In genomic region chr17:31917065-31917529, GRCh38 we compare ENCODE assay signal across 14 cellular contexts. TPM values are rescaled to one million over a fixed set of nuclear protein-coding genes. Genes with fewer than 3 reads are reported as not detected.
DNase-seq lines count a peak whose midpoint lies in the region; ATAC-seq and TF ChIP-seq lines count a peak whose summit lies in the region.
"Had no signal": no experiment of that assay in that cellular context is flagged by ENCODE, and none has a peak within 500 bp of the region (broad histone marks: within the 10 kb centered on the region; RNA-seq: fewer than 3 reads in every experiment).

No MANE protein-coding gene starts in this region.

- DNase-seq in GM13977 (ENCODE audit: low spot score) (peak; percentile 33), adipocyte (ENCODE audit: low read depth) (no peak), left kidney (ENCODE audit: low read depth, low spot score) (peak; percentile 40), spleen (peak; percentile 73), NCI-H446 treated with DMSO at 0.1 percent for 48 hours (lab: John Stamatoyannopoulos, UW) (no peak)
- no peak for DNase-seq in activated CD4-positive, alpha-beta T cell treated with anti-CD3 and anti-CD28 coated beads for 48 hours
- DNase-seq: amniotic stem cell; CD4-positive, CD25-positive, alpha-beta regulatory T cell; cortex of kidney; Kasumi-1; midbrain; NCI-H1436 treated with DMSO at 0.1 percent for 48 hours had no signal

- ATAC-seq in GM19455 (IDR thresholded peaks at IDR 0.05; ENCODE audit: unreplicated experiment) = no peak
- ATAC-seq: WTC11 had no signal

- H3K36me3 ChIP-seq in adipocyte (ENCODE audit: control insufficient read depth, insufficient read depth, low read length, severe bottlenecking) (no peaks in the 10 kb centered on the region), spleen (no peaks in the 10 kb centered on the region)

- H3K9ac ChIP-seq in adipocyte (ENCODE audit: low read length) = peak overlapping the region; percentile 24

- no peak overlapping the region for H3K27ac ChIP-seq in spleen

- H3K4me1 ChIP-seq in adipocyte (ENCODE audit: control insufficient read depth, insufficient read depth, low read length) (peaks cover 18% of the 10 kb centered on the region), spleen (peaks cover 0 to 10% (median 3%) of the 10 kb centered on the region in 6 donors)

- intact Hi-C loops in spleen (cut with DNase I; ENCODE audit: low total_unique reads) = no loop called here

- H3K4me3 ChIP-seq in adipocyte (ENCODE audit: low read length) (no peak overlapping the region), spleen (peak overlapping the region in 1 of 8 donors; percentile 38)

- H3K9me3 ChIP-seq in adipocyte (ENCODE audit: control insufficient read depth, low read length) = no peaks in the 10 kb centered on the region
- H3K9me3 ChIP-seq in spleen = no peaks in the 10 kb centered on the region

- in situ Hi-C loops in GM13977 (cut with MboI; ENCODE audit: low pct_unique_long_range_greater_than_20kb, low sequenced_read_pairs, unreplicated experiment) = no loop called here

- WGBS in spleen, 5 donors = 12 to 51% (median 17%) methylated on average over 30 to 45 of the region's 45 CpGs

- TF ChIP-seq CTCF in GM13977 (IDR thresholded peaks at IDR 0.05; ENCODE audit: extremely low read depth, insufficient read depth, missing control alignments) (no peak), spleen (IDR thresholded peaks at IDR 0.05 in 8 of 11, conservative IDR thresholded peaks at IDR 0.05 in 3 of 11) (no peak)

- no peak for TF ChIP-seq POLR2A in spleen (IDR thresholded peaks at IDR 0.05)

- no peaks in the 10 kb centered on the region for H3K27me3 ChIP-seq in adipocyte (replicated peaks; ENCODE audit: control insufficient read depth, insufficient read depth, low read length)
- peaks cover 0 to 36% (median 21%) of the 10 kb centered on the region in 7 donors for H3K27me3 ChIP-seq in spleen (replicated peaks in 1 of 7)

RNA-seq across cellular contexts. Expression of gene UTP6, which starts 15.6 kb away (rescaled TPM):
- total RNA-seq in spleen = 10 to 100 TPM; 38.0 to 75.2 (median 51.4) TPM
- 100 to 1,000 TPM in 1 of 3 donors, 10 to 100 TPM in 2; 77.6 to 141 (median 87.0) TPM for polyA plus RNA-seq in spleen

RNA-seq across cellular contexts. Expression of gene SUZ12, which starts 19.7 kb away (rescaled TPM):
- total RNA-seq in spleen = 10 to 100 TPM; 29.1 to 38.7 (median 30.7) TPM
- polyA plus RNA-seq in spleen = 10 to 100 TPM; 14.9 to 18.4 (median 15.5) TPM

RNA-seq across cellular contexts. Expression of gene COPRS, which starts 58.1 kb away (rescaled TPM):
- total RNA-seq in spleen = 10 to 100 TPM; 16.4 to 43.3 (median 21.0) TPM
- 10 to 100 TPM; 33.0 to 51.3 (median 48.4) TPM for polyA plus RNA-seq in spleen

Comparison
In these comparisons a context has a peak if more than half of its experiments do, and no peak if none do; other contexts are left out.
1. DNase-seq: peak in GM13977 (single experiment), left kidney (single experiment) and spleen (single experiment); none in adipocyte (single experiment), activated CD4-positive, alpha-beta T cell treated with anti-CD3 and anti-CD28 coated beads for 48 hours (single experiment) and NCI-H446 treated with DMSO at 0.1 percent for 48 hours (single experiment).